In genomic region chr1:8666394-8667167, GRCh38 we compare ENCODE assay signal across 1 cellular context.
TF ChIP-seq lines count a peak whose summit lies in the region.

No MANE protein-coding gene starts in this region.

TF ChIP-seq in IMR-90, 13 proteins besides CTCF, POLR2A, EP300 and RAD21:
- TF ChIP-seq MAFK (IDR thresholded peaks at IDR 0.05; ENCODE audit: low read depth, low read length) (0 out of 2 replicates have a peak, but pooled peaks have one; percentile 7), NFE2L2 (IDR thresholded peaks at IDR 0.05; ENCODE audit: low read depth, low read length) (no peak), CEBPB (IDR thresholded peaks at IDR 0.05; ENCODE audit: low read depth, low read length) (no peak), CHD1 (IDR thresholded peaks at IDR 0.05; ENCODE audit: low read depth, low read length) (no peak), USF2 (IDR thresholded peaks at IDR 0.05; ENCODE audit: low read depth, low read length) (no peak), RFX5 (IDR thresholded peaks at IDR 0.05; ENCODE audit: low read depth, low read length) (no peak), SMC3 (IDR thresholded peaks at IDR 0.05; ENCODE audit: low read depth, low read length) (no peak), ELK1 (IDR thresholded peaks at IDR 0.05; ENCODE audit: borderline replicate concordance, low read depth, low read length) (no peak)
